In the genomic region with DNA sequence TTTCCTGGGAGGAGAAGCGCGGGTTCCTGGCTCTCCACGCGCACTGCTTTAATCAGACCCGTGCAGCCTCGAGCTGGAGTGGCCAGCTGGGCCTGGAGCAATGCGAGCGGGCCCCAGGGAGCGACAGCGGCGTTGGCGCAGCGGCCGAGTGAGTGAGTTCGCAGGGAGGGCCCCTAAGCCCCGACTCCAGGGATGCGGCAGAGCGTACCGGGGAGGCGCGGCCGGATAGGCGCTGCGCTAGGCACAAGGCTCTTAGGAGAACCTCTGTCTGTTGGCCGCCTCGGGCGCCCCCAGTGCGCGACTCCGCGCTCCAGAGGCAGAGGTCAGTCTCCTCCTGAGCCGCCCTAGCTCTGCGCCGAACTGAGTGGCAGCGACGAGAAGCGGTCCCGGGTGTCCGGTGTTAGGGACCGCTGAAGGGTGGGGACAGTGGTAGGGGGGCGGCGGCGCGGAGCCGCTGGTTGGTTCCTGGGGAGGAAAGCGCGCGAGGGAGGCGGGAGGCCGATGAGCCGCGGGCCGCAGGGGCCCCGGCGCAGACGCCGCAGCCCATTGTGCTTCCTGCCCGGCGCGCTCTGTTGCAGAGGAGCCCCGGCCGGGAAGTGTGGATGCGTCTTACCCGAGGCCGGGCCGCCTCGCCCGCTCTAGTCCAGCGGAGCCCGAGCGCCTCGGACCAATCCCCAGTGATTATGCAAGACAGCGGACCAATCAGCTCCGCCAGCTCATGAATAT, we compare ENCODE assay signal across 8 cellular contexts. TPM values are rescaled to one million over a fixed set of nuclear protein-coding genes. Genes with fewer than 3 reads are reported as not detected.
DNase-seq lines count a peak whose midpoint lies in the region; ATAC-seq, FAIRE-seq and TF ChIP-seq lines count a peak whose summit lies in the region.

No MANE protein-coding gene starts in this region.

- H3K27ac ChIP-seq in Karpas-422 (ENCODE audit: low read length) (peak overlapping the region; percentile 54), hepatocyte (no peak overlapping the region), psoas muscle (no peak overlapping the region)

- H3K36me3 ChIP-seq in Karpas-422 (ENCODE audit: insufficient read depth, low read length) (no peaks in the 10 kb centered on the region), hepatocyte (replicated peaks; ENCODE audit: insufficient read depth, low read depth) (no peaks in the 10 kb centered on the region), psoas muscle (ENCODE audit: insufficient read depth in 1 of 2, low read depth in 1 of 2) (no peaks in the 10 kb centered on the region)

- H2AFZ ChIP-seq in Karpas-422 (ENCODE audit: low read length) (peak overlapping the region; percentile 97), hepatocyte (peak overlapping the region; percentile 26)

- peak; percentile 84 for ATAC-seq in Right ventricle myocardium inferior
- peak; percentile 89 to 96 (median 92) for ATAC-seq in psoas muscle

- no peak for FAIRE-seq in H54 (lab: Jason Lieb, UNC)

- H4K20me1 ChIP-seq in Karpas-422 (ENCODE audit: insufficient read depth, low read depth, low read length) (no peaks in the 10 kb centered on the region), hepatocyte (ENCODE audit: insufficient read depth, poor library complexity, severe bottlenecking) (no peaks in the 10 kb centered on the region)

- intact Hi-C loops in Right ventricle myocardium inferior (cut with DNase I) (no loop called here), cardiac septum (cut with DNase I) (loop anchor here (5.0 to 10.0 kb wide), 2 partner anchors 83 to 160 kb away; partner anchors contain the start of gene HAT1), psoas muscle (cut with DNase I) (no loop called here)

- no peaks in the 10 kb centered on the region for H3K9me2 ChIP-seq in Karpas-422 (replicated peaks; ENCODE audit: insufficient read depth, low read length)
- H3K9me2 ChIP-seq in hepatocyte (replicated peaks; ENCODE audit: insufficient read depth) = no peaks in the 10 kb centered on the region

- TF ChIP-seq CTCF in hepatocyte (IDR thresholded peaks at IDR 0.05; ENCODE audit: poor library complexity) (no peak), psoas muscle (IDR thresholded peaks at IDR 0.05) (no peak)

- H3K4me2 ChIP-seq in Karpas-422 (ENCODE audit: low read depth, low read length, poor library complexity, severe bottlenecking) = peak overlapping the region; percentile 99
- H3K4me2 ChIP-seq in hepatocyte = peak overlapping the region; percentile 87

- peak overlapping the region; percentile 85 for H3K9ac ChIP-seq in Karpas-422 (ENCODE audit: low read length)

- WGBS in hepatocyte (ENCODE audit: low lambda C conversion rate, missing lambda C conversion rate) = 1% methylated on average over 55 of the region's 74 CpGs
- WGBS in psoas muscle, 3 donors = 0 to 1% (median 1%) methylated on average over 58 to 74 of the region's 74 CpGs

- no peaks in the 10 kb centered on the region for H3K9me3 ChIP-seq in Karpas-422 (ENCODE audit: low read length)
- no peaks in the 10 kb centered on the region for H3K9me3 ChIP-seq in hepatocyte (ENCODE audit: low read depth)
- H3K9me3 ChIP-seq in psoas muscle = no peaks in the 10 kb centered on the region

- peak overlapping the region; percentile 96 for H3K4me3 ChIP-seq in Karpas-422 (ENCODE audit: low read length)
- H3K4me3 ChIP-seq in hepatocyte = peak overlapping the region; percentile 8
- peak overlapping the region; percentile 66 for H3K4me3 ChIP-seq in psoas muscle

- H3K79me2 ChIP-seq in Karpas-422 (ENCODE audit: low read length) = no peaks in the 10 kb centered on the region
- no peaks in the 10 kb centered on the region for H3K79me2 ChIP-seq in hepatocyte

- DNase-seq in Right ventricle myocardium inferior (ENCODE audit: missing footprints) (peak; percentile 92), cardiac septum (ENCODE audit: low spot score) (no peak), H54 (ENCODE audit: insufficient read length, low spot score) (peak; percentile 83), Karpas-422 (peak; percentile 96), RPMI8226 (peak; percentile 90), astrocyte of the hippocampus (ENCODE audit: low read depth, low spot score) (peak; percentile 96), hepatocyte (ENCODE audit: low spot score) (peak; percentile 88), psoas muscle (peak; percentile 82 to 88)

- H3K27me3 ChIP-seq in Karpas-422 (ENCODE audit: low read length) = no peaks in the 10 kb centered on the region
- H3K27me3 ChIP-seq in hepatocyte = peaks cover 98% of the 10 kb centered on the region
- H3K27me3 ChIP-seq in psoas muscle (ENCODE audit: insufficient read depth in 3 of 3, low read length in 2 of 3) = peaks cover 0 to 98% (median 81%) of the 10 kb centered on the region in 3 donors

- peak; percentile 95 for TF ChIP-seq POLR2A in H54 (IDR thresholded peaks at IDR 0.05; ENCODE audit: low read depth, low read length)

- H3K4me1 ChIP-seq in Karpas-422 (ENCODE audit: low read length) (peaks cover 22% of the 10 kb centered on the region), hepatocyte (ENCODE audit: insufficient read depth) (peaks cover 15% of the 10 kb centered on the region), psoas muscle (peaks cover 39% of the 10 kb centered on the region)

RNA-seq across cellular contexts. Expression of gene DLX1, which starts 0.4 kb away (rescaled TPM):
- total RNA-seq in Right ventricle myocardium inferior = not detected
- not detected for total RNA-seq in cardiac septum
- 1.0 and 1.2 TPM in 2 replicates for total RNA-seq in Karpas-422 (2014; rRNA removed; shearing (Covaris generic); ENCODE audit: low replicate concordance)
- not detected in 2 replicates for total RNA-seq in hepatocyte
- polyA plus RNA-seq in hepatocyte = 0.44 TPM in 1 of 2 replicates, not detected in the other
- total RNA-seq in psoas muscle = under 1 TPM in 2 of 4 donors, not detected in 2; 0.17 to 0.28 TPM
- under 1 TPM; 0.03 to 0.15 (median 0.04) TPM for polyA plus RNA-seq in psoas muscle

RNA-seq across cellular contexts. Expression of gene DLX2, which starts 17.8 kb away (rescaled TPM):
- not detected for total RNA-seq in Right ventricle myocardium inferior
- not detected for total RNA-seq in cardiac septum
- total RNA-seq in Karpas-422 (2014; rRNA removed; shearing (Covaris generic); ENCODE audit: low replicate concordance) = 0.97 and 1.5 TPM in 2 replicates
- total RNA-seq in hepatocyte = 0.04 and 0.37 TPM in 2 replicates
- polyA plus RNA-seq in hepatocyte = 1.2 and 2.8 TPM in 2 replicates
- not detected for total RNA-seq in psoas muscle
- not detected for polyA plus RNA-seq in psoas muscle

Comparison
In these comparisons a context has a peak if more than half of its experiments do, and no peak if none do; other contexts are left out.
1. H3K4me3 ChIP-seq: peak in every context shown above with its lines; median percentile 96 in Karpas-422; 66 in psoas muscle; 8 in hepatocyte.